In the genomic region with DNA sequence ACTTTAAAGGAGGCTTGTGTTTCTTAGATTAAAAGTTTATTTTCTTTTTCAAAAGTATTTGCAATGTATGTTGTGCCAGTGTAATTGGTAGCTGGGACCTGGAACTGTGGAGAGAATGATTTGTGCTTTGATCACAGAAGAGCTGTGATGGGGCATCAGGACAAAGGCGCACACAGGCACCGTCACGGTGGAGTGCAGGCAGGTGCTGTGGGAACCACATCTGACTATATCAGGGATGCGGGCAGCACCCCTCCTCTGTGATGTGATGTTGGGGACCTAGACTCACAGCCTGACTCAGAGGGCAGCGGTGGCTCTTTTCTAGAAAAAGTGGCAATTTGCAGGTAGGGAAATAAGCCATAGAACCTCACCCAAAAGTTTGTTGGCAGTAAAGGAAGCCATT, we compare ENCODE assay signal across 18 cellular contexts. TPM values are rescaled to one million over a fixed set of nuclear protein-coding genes. Genes with fewer than 3 reads are reported as not detected.
DNase-seq lines count a peak whose midpoint lies in the region; ATAC-seq and TF ChIP-seq lines count a peak whose summit lies in the region.
"Had no signal": no experiment of that assay in that cellular context is flagged by ENCODE, and none has a peak within 500 bp of the region (broad histone marks: within the 10 kb centered on the region; RNA-seq: fewer than 3 reads in every experiment).

No MANE protein-coding gene starts in this region.

- ATAC-seq in stimulated activated naive CD8-positive, alpha-beta T cell treated with anti-CD3 and anti-CD28 coated beads, Interleukin-15, amount 100 ng/mL, for 72 hours, result no peak
- no peak for ATAC-seq in stimulated activated naive CD8-positive, alpha-beta T cell treated with anti-CD3 and anti-CD28 coated beads, Interleukin-15, Interleukin-2, amounts not matched to agents 100 U/mL and 50 U/mL, for 24 hours
- ATAC-seq in activated T-cell treated with anti-CD3 and anti-CD28 coated beads, Interleukin-2, amount 50 U/mL, for 72 hours (replicated peaks in 1 of 2), result peak in 1 of 2 donors; percentile 30
- ATAC-seq in naive thymus-derived CD8-positive, alpha-beta T cell, result peak; percentile 3 to 17
- no peak for ATAC-seq in HG02884 (IDR thresholded peaks at IDR 0.05; ENCODE audit: unreplicated experiment)
- no peak for ATAC-seq in GM21528 (IDR thresholded peaks at IDR 0.05; ENCODE audit: low FRiP score, unreplicated experiment)

- POLR2A ChIA-PET in naive thymus-derived CD8-positive, alpha-beta T cell (lab: Charles Lee), result interaction anchor here (0.7 to 1.7 kb wide), 5 partner anchors 21 to 194 kb away, joined by 3 to 5 read pairs (median 4); no protein-coding TSS in a partner anchor

- H3K4me3 ChIP-seq in brain microvascular endothelial cell (ENCODE audit: low read depth, low read length), result no peak overlapping the region
- H3K4me3 ChIP-seq: cardiac muscle cell had no signal

- in situ Hi-C loops in brain microvascular endothelial cell (cut with HindIII; ENCODE audit: low pct_ligation_motif_present, low sequenced_read_pairs), result no loop called here

- H3K27me3 ChIP-seq in brain microvascular endothelial cell (replicated peaks), result no peaks in the 10 kb centered on the region
- H3K27me3 ChIP-seq: cardiac muscle cell had no signal

- H3K36me3 Mint-ChIP-seq in activated T-cell treated with anti-CD3 and anti-CD28 coated beads, Interleukin-2, amount 50 U/mL, for 72 hours (ENCODE audit: insufficient read depth in 2 of 2), result peaks cover 26 to 62% of the 10 kb centered on the region in 2 donors
- H3K36me3 Mint-ChIP-seq in naive thymus-derived CD8-positive, alpha-beta T cell, result peaks cover 5 to 17% (median 16%) of the 10 kb centered on the region in 3 donors

- H3K4me1 Mint-ChIP-seq in stimulated activated naive CD8-positive, alpha-beta T cell treated with anti-CD3 and anti-CD28 coated beads, Interleukin-15, amount 100 ng/mL, for 72 hours, result peaks cover 57% of the 10 kb centered on the region
- peaks cover 72% of the 10 kb centered on the region for H3K4me1 Mint-ChIP-seq in activated T-cell treated with anti-CD3 and anti-CD28 coated beads, Interleukin-2, amount 50 U/mL, for 72 hours (ENCODE audit: low read depth)
- H3K4me1 Mint-ChIP-seq in naive thymus-derived CD8-positive, alpha-beta T cell, result peaks cover 31 to 66% (median 49%) of the 10 kb centered on the region in 4 donors

- H3K4me3 Mint-ChIP-seq in stimulated activated naive CD8-positive, alpha-beta T cell treated with anti-CD3 and anti-CD28 coated beads, Interleukin-15, amount 100 ng/mL, for 72 hours, result no peak overlapping the region
- no peak overlapping the region for H3K4me3 Mint-ChIP-seq in activated T-cell treated with anti-CD3 and anti-CD28 coated beads, Interleukin-2, amount 50 U/mL, for 72 hours
- H3K4me3 Mint-ChIP-seq in naive thymus-derived CD8-positive, alpha-beta T cell, result peak overlapping the region in 5 of 10 donors; percentile 0 to 37 (median 25)
- H3K4me3 Mint-ChIP-seq: activated B cell treated with CpG ODN at 0.5 μM for 24 hours, nephron progenitor cell had no signal

- no peaks in the 10 kb centered on the region for H3K27me3 Mint-ChIP-seq in stimulated activated naive CD8-positive, alpha-beta T cell treated with anti-CD3 and anti-CD28 coated beads, Interleukin-15, amount 100 ng/mL, for 72 hours
- H3K27me3 Mint-ChIP-seq in activated T-cell treated with anti-CD3 and anti-CD28 coated beads, Interleukin-2, amount 50 U/mL, for 72 hours (ENCODE audit: low read depth), result no peaks in the 10 kb centered on the region
- no peaks in the 10 kb centered on the region for H3K27me3 Mint-ChIP-seq in naive thymus-derived CD8-positive, alpha-beta T cell
- H3K27me3 Mint-ChIP-seq: activated B cell treated with CpG ODN at 0.5 μM for 24 hours had no signal

- no peak overlapping the region for H3K27ac ChIP-seq in brain microvascular endothelial cell
- H3K27ac ChIP-seq: cardiac muscle cell had no signal

- DNase-seq in stimulated activated naive CD8-positive, alpha-beta T cell treated with anti-CD3 and anti-CD28 coated beads, Interleukin-15, amount 100 ng/mL, for 72 hours, result peak in 1 of 2 donors; percentile 14
- DNase-seq in stimulated activated naive CD8-positive, alpha-beta T cell treated with anti-CD3 and anti-CD28 coated beads, Interleukin-15, Interleukin-2, amounts not matched to agents 100 U/mL and 50 U/mL, for 24 hours, result no peak
- peak in 1 of 2 donors; percentile 23 for DNase-seq in activated T-cell treated with anti-CD3 and anti-CD28 coated beads, Interleukin-2, amount 50 U/mL, for 72 hours
- peak in 5 of 10 donors; percentile 13 to 52 (median 38) for DNase-seq in naive thymus-derived CD8-positive, alpha-beta T cell
- DNase-seq in brain microvascular endothelial cell, result no peak
- DNase-seq: activated B cell treated with CpG ODN at 0.5 μM for 24 hours, dermis blood vessel endothelial cell, DMS53, GF-D8, H7, NCI-H1105 treated with DMSO at 0.1 percent for 48 hours, NCI-H2081 treated with DMSO at 0.1 percent for 48 hours, NCI-H510A, nephron progenitor cell, T-helper 9 cell had no signal

- H3K36me3 ChIP-seq in brain microvascular endothelial cell (replicated peaks), result no peaks in the 10 kb centered on the region
- H3K36me3 ChIP-seq: cardiac muscle cell had no signal

- no peak for TF ChIP-seq CTCF in brain microvascular endothelial cell (IDR thresholded peaks at IDR 0.05; ENCODE audit: low read depth, low read length, missing control alignments)

- peaks cover 0 to 6% of the 10 kb centered on the region in 2 donors for H3K9me3 Mint-ChIP-seq in stimulated activated naive CD8-positive, alpha-beta T cell treated with anti-CD3 and anti-CD28 coated beads, Interleukin-15, amount 100 ng/mL, for 72 hours
- H3K9me3 Mint-ChIP-seq in activated T-cell treated with anti-CD3 and anti-CD28 coated beads, Interleukin-2, amount 50 U/mL, for 72 hours, result no peaks in the 10 kb centered on the region
- no peaks in the 10 kb centered on the region for H3K9me3 Mint-ChIP-seq in naive thymus-derived CD8-positive, alpha-beta T cell
- H3K9me3 Mint-ChIP-seq: activated B cell treated with CpG ODN at 0.5 μM for 24 hours, nephron progenitor cell had no signal

- H3K27ac Mint-ChIP-seq in stimulated activated naive CD8-positive, alpha-beta T cell treated with anti-CD3 and anti-CD28 coated beads, Interleukin-15, amount 100 ng/mL, for 72 hours, result peak overlapping the region; percentile 12 to 15
- peak overlapping the region; percentile 29 for H3K27ac Mint-ChIP-seq in activated T-cell treated with anti-CD3 and anti-CD28 coated beads, Interleukin-2, amount 50 U/mL, for 72 hours
- peak overlapping the region; percentile 13 to 100 (median 84) for H3K27ac Mint-ChIP-seq in naive thymus-derived CD8-positive, alpha-beta T cell
- H3K27ac Mint-ChIP-seq: activated B cell treated with CpG ODN at 0.5 μM for 24 hours, nephron progenitor cell had no signal

RNA-seq across cellular contexts. Expression of a gene that starts 34.5 kb away (rescaled TPM):
- total RNA-seq in activated T-cell treated with anti-CD3 and anti-CD28 coated beads, Interleukin-2, amount 50 U/mL, for 72 hours, result 100 to 1,000 TPM; 267 to 353 TPM
- 10 to 100 TPM; 11.1 to 13.6 TPM for total RNA-seq in naive thymus-derived CD8-positive, alpha-beta T cell
- 10 to 100 TPM; 15.7 to 16.1 (median 15.8) TPM for polyA plus RNA-seq in naive thymus-derived CD8-positive, alpha-beta T cell

RNA-seq across cellular contexts. Expression of a gene that starts 39.8 kb away (rescaled TPM):
- total RNA-seq in activated T-cell treated with anti-CD3 and anti-CD28 coated beads, Interleukin-2, amount 50 U/mL, for 72 hours, result 100 to 1,000 TPM; 111 to 127 TPM
- total RNA-seq in naive thymus-derived CD8-positive, alpha-beta T cell, result 10 to 100 TPM; 54.4 to 54.7 TPM
- 10 to 100 TPM; 63.3 to 78.6 (median 63.7) TPM for polyA plus RNA-seq in naive thymus-derived CD8-positive, alpha-beta T cell

Comparison
In these comparisons a context has a peak if more than half of its experiments do, and no peak if none do; other contexts are left out.
1. ATAC-seq: peak in naive thymus-derived CD8-positive, alpha-beta T cell (2 of 2); none in stimulated activated naive CD8-positive, alpha-beta T cell treated with anti-CD3 and anti-CD28 coated beads, Interleukin-15, amount 100 ng/mL, for 72 hours (single experiment), stimulated activated naive CD8-positive, alpha-beta T cell treated with anti-CD3 and anti-CD28 coated beads, Interleukin-15, Interleukin-2, amounts not matched to agents 100 U/mL and 50 U/mL, for 24 hours (single experiment), HG02884 (single experiment) and GM21528 (single experiment).
2. H3K27ac Mint-ChIP-seq: peak in every context shown above with its lines; median percentile 84 in naive thymus-derived CD8-positive, alpha-beta T cell; 29 in activated T-cell treated with anti-CD3 and anti-CD28 coated beads, Interleukin-2, amount 50 U/mL, for 72 hours; 14 in stimulated activated naive CD8-positive, alpha-beta T cell treated with anti-CD3 and anti-CD28 coated beads, Interleukin-15, amount 100 ng/mL, for 72 hours.
3. RNA of a gene that starts 34.5 kb away (total RNA-seq): 267 to 353 TPM in activated T-cell treated with anti-CD3 and anti-CD28 coated beads, Interleukin-2, amount 50 U/mL, for 72 hours; 11.1 to 13.6 TPM in naive thymus-derived CD8-positive, alpha-beta T cell; every median in the first group is over 10 times any median in the second.